1 cellular context compared by ENCODE assay signal in genomic region chr12:120140603-120141002, GRCh38.
TF ChIP-seq lines count a peak whose summit lies in the region.

No MANE protein-coding gene starts in this region.

TF ChIP-seq in IMR-90, 13 proteins besides CTCF, POLR2A, EP300 and RAD21 (continued from another document):
- no peak for TF ChIP-seq RCOR1 (IDR thresholded peaks at IDR 0.05; ENCODE audit: insufficient replicate concordance, low read length)
- no peak for TF ChIP-seq SMC3 (IDR thresholded peaks at IDR 0.05; ENCODE audit: low read depth, low read length)
- TF ChIP-seq ELK1 (IDR thresholded peaks at IDR 0.05; ENCODE audit: borderline replicate concordance, low read depth, low read length), result no peak
- TF ChIP-seq BHLHE40 (IDR thresholded peaks at IDR 0.05; ENCODE audit: low read depth, low read length), result no peak
- no peak for TF ChIP-seq CEBPB (IDR thresholded peaks at IDR 0.05; ENCODE audit: low read depth, low read length)
- TF ChIP-seq NFE2L2 (IDR thresholded peaks at IDR 0.05; ENCODE audit: low read depth, low read length), result no peak
- TF ChIP-seq MXI1 (IDR thresholded peaks at IDR 0.05; ENCODE audit: borderline replicate concordance, low read depth, low read length), result no peak
- no peak for TF ChIP-seq FOS (IDR thresholded peaks at IDR 0.05; ENCODE audit: low read depth, low read length)
- no peak for TF ChIP-seq MAZ (IDR thresholded peaks at IDR 0.05; ENCODE audit: borderline replicate concordance, low read depth, low read length)
